14 cellular contexts compared by ENCODE assay signal in genomic region chr6:117200067-117200466, GRCh38.
DNase-seq lines count a peak whose midpoint lies in the region; FAIRE-seq and TF ChIP-seq lines count a peak whose summit lies in the region.
"Had no signal": no experiment of that assay in that cellular context is flagged by ENCODE, and none has a peak within 500 bp of the region (broad histone marks: within the 10 kb centered on the region; RNA-seq: fewer than 3 reads in every experiment).

No MANE protein-coding gene starts in this region.

- no peaks in the 10 kb centered on the region; the same call in 1 of the 2 replicates for H3K79me1 ChIP-seq in H1 (ENCODE audit: low read depth, low read length)

- no peak overlapping the region for H2BK120ac ChIP-seq in H1 (replicated peaks; ENCODE audit: low read depth, low read length)

- no peak overlapping the region for H3K18ac ChIP-seq in H1 (ENCODE audit: extremely low read depth, low read length)

- no peak overlapping the region for H4K8ac ChIP-seq in H1 (ENCODE audit: extremely low read depth, insufficient read depth, low read length)

- no peak overlapping the region for H3K4me3 ChIP-seq in H1 (ENCODE audit: extremely low read depth in 1 of 4, insufficient read depth in 2 of 4, low read depth in 3 of 4, low read length in 4 of 4)
- H3K4me3 ChIP-seq in thyroid gland (replicated peaks in 1 of 3) = no peak overlapping the region
- H3K4me3 ChIP-seq: BLaER1, HAP-1 had no signal

- no peaks in the 10 kb centered on the region for H3K23me2 ChIP-seq in H1 (ENCODE audit: low read depth, low read length)

- H3K27ac ChIP-seq in H1 (ENCODE audit: low read depth, low read length) (no peak overlapping the region), thyroid gland (no peak overlapping the region)
- H3K27ac ChIP-seq: 22Rv1, BLaER1 had no signal

- intact Hi-C loops in thyroid gland (cut with DNase I) = no loop called here

- no peak overlapping the region for H2BK12ac ChIP-seq in H1 (ENCODE audit: low read depth, low read length)

- H3K79me2 ChIP-seq in H1 (ENCODE audit: control insufficient read depth in 1 of 2, insufficient read depth in 2 of 2, low read length in 2 of 2) = no peaks in the 10 kb centered on the region

- H3K9ac ChIP-seq in H1 (replicated peaks in 1 of 4; ENCODE audit: extremely low read depth in 1 of 4, low read depth in 3 of 4, low read length in 3 of 4) = no peak overlapping the region
- H3K9ac ChIP-seq: BLaER1 had no signal

- no peak overlapping the region for H2BK20ac ChIP-seq in H1 (ENCODE audit: low read length)

- H3K9me3 ChIP-seq in H1 (ENCODE audit: insufficient read depth in 2 of 2, low read depth in 1 of 2, low read length in 1 of 2) (no peaks in the 10 kb centered on the region), thyroid gland (no peaks in the 10 kb centered on the region)
- H3K9me3 ChIP-seq: BLaER1, HAP-1 had no signal

- H3K4me1 ChIP-seq in H1 (replicated peaks in 1 of 4; ENCODE audit: control insufficient read depth in 3 of 4, insufficient read depth in 4 of 4, low read length in 3 of 4) (peaks cover 0 to 3% (median 0%) of the 10 kb centered on the region in 4 experiments; a peak in 2 of 7 replicates), thyroid gland (no peaks in the 10 kb centered on the region)
- H3K4me1 ChIP-seq: BLaER1, HAP-1 had no signal

- H3K27me3 ChIP-seq in H1 (replicated peaks in 1 of 4; ENCODE audit: control insufficient read depth in 3 of 4, extremely low read depth in 1 of 4, insufficient read depth in 3 of 4, low read length in 3 of 4) (no peaks in the 10 kb centered on the region), thyroid gland (no peaks in the 10 kb centered on the region)
- H3K27me3 ChIP-seq: BLaER1 had no signal

- no peak for TF ChIP-seq POLR2A in H1 (IDR thresholded peaks at IDR 0.05; ENCODE audit: control extremely low read depth in 1 of 2, low read depth in 2 of 2, low read length in 2 of 2)
- no peak for TF ChIP-seq POLR2A in thyroid gland (IDR thresholded peaks at IDR 0.05)

- POLR2A ChIA-PET in H1 (lab: Charles Lee; ENCODE audit: partially characterized antibody) = no interaction called here

- TF ChIP-seq RAD21 in H1 (IDR thresholded peaks at IDR 0.05 in 1 of 2, conservative IDR thresholded peaks at IDR 0.05 in 1 of 2; ENCODE audit: low read depth in 2 of 2, low read length in 2 of 2) = no peak

- H2AK5ac ChIP-seq in H1 (ENCODE audit: low read depth, low read length) = no peak overlapping the region

- CTCF ChIA-PET in H1 (lab: Charles Lee; ENCODE audit: partially characterized antibody) = no interaction called here

- H3K4me2 ChIP-seq in H1 (ENCODE audit: insufficient read depth in 1 of 2, low read depth in 2 of 2, low read length in 2 of 2) = no peak overlapping the region
- H3K4me2 ChIP-seq: BLaER1 had no signal

- no peak overlapping the region for H3K23ac ChIP-seq in H1 (ENCODE audit: insufficient read length)

- no peak overlapping the region for H3K14ac ChIP-seq in H1 (ENCODE audit: insufficient read length)

- H3K36me3 ChIP-seq in H1 (ENCODE audit: control insufficient read depth in 2 of 4, insufficient read depth in 4 of 4, low read length in 3 of 4) (no peaks in the 10 kb centered on the region), thyroid gland (no peaks in the 10 kb centered on the region)
- H3K36me3 ChIP-seq: BLaER1, HAP-1 had no signal

- TF ChIP-seq EP300 in H1 (IDR thresholded peaks at IDR 0.05; ENCODE audit: borderline replicate concordance in 1 of 2, low read depth in 2 of 2, low read length in 2 of 2) = no peak

- H4K5ac ChIP-seq in H1 (ENCODE audit: insufficient read length, low read depth, low read length) = no peak overlapping the region

- TF ChIP-seq CTCF in H1 (IDR thresholded peaks at IDR 0.05; ENCODE audit: control extremely low read depth in 1 of 3, insufficient read depth in 1 of 3, low read depth in 1 of 3, low read length in 3 of 3) = no peak
- TF ChIP-seq CTCF in thyroid gland (IDR thresholded peaks at IDR 0.05) = no peak

- H3K4ac ChIP-seq in H1 (replicated peaks; ENCODE audit: insufficient read length, low read depth, low read length) = no peak overlapping the region

- H2BK5ac ChIP-seq in H1 (ENCODE audit: low read depth, low read length) = no peak overlapping the region

- H3K56ac ChIP-seq in H1 (replicated peaks; ENCODE audit: insufficient read length, low read depth, low read length) = no peak overlapping the region

- DNase-seq in NCI-H1105 treated with DMSO at 0.1 percent for 48 hours (lab: John Stamatoyannopoulos, UW) (peak; percentile 9), NCI-H1105 (lab: John Stamatoyannopoulos, UW) (no peak), H1 (ENCODE audit: low read depth in 1 of 2, low spot score in 2 of 2) (no peak), left kidney (ENCODE audit: low read depth, low spot score) (peak; percentile 20), thyroid gland (peak; percentile 3 to 40)
- no peak for DNase-seq in stimulated activated CD4-positive, alpha-beta T cell treated with anti-CD3 and anti-CD28 coated beads, Interleukin-1b, Interleukin-23, amount 100 ng/mL, for 48 hours
- no peak for DNase-seq in activated naive CD4-positive, alpha-beta T cell treated with Interleukin-2 at 50 U/mL for 16 hours
- DNase-seq in stimulated activated CD4-positive, alpha-beta T cell treated with anti-CD3 and anti-CD28 coated beads, Interleukin-12 subunit alpha, Interleukin-12 subunit beta, amount 100 ng/mL, for 4 hours = no peak
- DNase-seq: CD8-positive, alpha-beta memory T cell; NCI-H146; NCI-H748 treated with DMSO at 0.1 percent for 48 hours had no signal

- H4K20me1 ChIP-seq in H1 (replicated peaks in 1 of 2; ENCODE audit: control insufficient read depth in 1 of 2, insufficient read depth in 2 of 2, low read length in 2 of 2) = no peaks in the 10 kb centered on the region
- H4K20me1 ChIP-seq: BLaER1 had no signal

- FAIRE-seq in H1 (lab: Jason Lieb, UNC) = peak; percentile 13

- no peak overlapping the region for H2BK15ac ChIP-seq in H1 (ENCODE audit: low read length)

- H2AFZ ChIP-seq in H1 (ENCODE audit: low read length) = no peak overlapping the region

- no peak overlapping the region for H4K91ac ChIP-seq in H1 (replicated peaks; ENCODE audit: insufficient read length, low read length)

- 95% methylated on average over 2 of the region's 2 CpGs; no CpG with 5 or more reads in 1 of the 2 experiments for WGBS in H1 (ENCODE audit: extremely low coverage in 1 of 2, insufficient coverage in 1 of 2, insufficient read length in 1 of 2, insufficient replicate concordance in 2 of 2, low coverage in 1 of 2, low lambda C conversion rate in 2 of 2, missing lambda C conversion rate in 1 of 2), 2 experiments
- 54 to 56% methylated on average over 2 of the region's 2 CpGs for WGBS in thyroid gland, 2 donors

TF ChIP-seq in H1, 55 proteins besides CTCF, POLR2A, EP300 and RAD21:
- TF ChIP-seq EZH2 (IDR thresholded peaks at IDR 0.05; ENCODE audit: low read depth, low read length, severe bottlenecking) (no peak), MAFK (IDR thresholded peaks at IDR 0.05; ENCODE audit: low read depth, low read length) (no peak), CREB1 (IDR thresholded peaks at IDR 0.05) (no peak), CBX5 (IDR thresholded peaks at IDR 0.05; ENCODE audit: low read depth, low read length) (no peak), KDM5A (IDR thresholded peaks at IDR 0.05; ENCODE audit: low read length) (no peak), HDAC2 (IDR thresholded peaks at IDR 0.05; ENCODE audit: borderline replicate concordance in 1 of 2, low read depth in 2 of 2, low read length in 2 of 2) (no peak)

Comparison
In these comparisons a context has a peak if more than half of its experiments do, and no peak if none do; other contexts are left out.
1. DNase-seq: peak in NCI-H1105 treated with DMSO at 0.1 percent for 48 hours (single experiment), left kidney (single experiment) and thyroid gland (2 of 2); none in NCI-H1105 (single experiment), H1 (0 of 2), stimulated activated CD4-positive, alpha-beta T cell treated with anti-CD3 and anti-CD28 coated beads, Interleukin-1b, Interleukin-23, amount 100 ng/mL, for 48 hours (single experiment), activated naive CD4-positive, alpha-beta T cell treated with Interleukin-2 at 50 U/mL for 16 hours (single experiment) and stimulated activated CD4-positive, alpha-beta T cell treated with anti-CD3 and anti-CD28 coated beads, Interleukin-12 subunit alpha, Interleukin-12 subunit beta, amount 100 ng/mL, for 4 hours (single experiment).